31 cellular contexts compared by ENCODE assay signal in the genomic region with DNA sequence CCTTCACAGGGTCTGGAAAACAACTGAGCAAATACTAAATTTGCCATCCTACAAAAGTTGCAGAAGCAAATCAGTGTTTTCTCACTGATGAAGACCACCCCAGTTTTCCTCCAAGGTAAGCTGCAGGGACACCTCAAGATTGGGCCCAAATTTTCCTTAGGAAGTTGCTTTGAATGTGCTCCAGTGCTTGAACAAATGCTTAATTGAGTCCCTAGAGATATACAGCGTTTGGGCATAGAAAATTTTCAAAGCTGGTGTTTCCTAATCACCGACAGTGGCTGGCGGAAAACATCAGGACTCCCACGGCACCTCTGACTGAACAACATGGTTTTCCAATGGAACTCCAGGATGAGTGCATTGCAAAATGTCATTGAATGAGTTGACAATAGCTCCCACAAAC.
"Had no signal": no experiment of that assay in that cellular context is flagged by ENCODE, and none has a peak within 500 bp of the region (broad histone marks: within the 10 kb centered on the region; RNA-seq: fewer than 3 reads in every experiment).

No MANE protein-coding gene starts in this region.

- ATAC-seq: activated CD8-positive, alpha-beta T cell treated with anti-CD3 and anti-CD28 coated beads for 36 hours; activated naive CD4-positive, alpha-beta T cell treated with anti-CD3 and anti-CD28 coated beads, Interleukin-2, amount 50 U/mL, for 72 hours; activated T-cell treated with anti-CD3 and anti-CD28 coated beads, Interleukin-2, amount 50 U/mL, for 4 hours; activated T-cell treated with anti-CD3 and anti-CD28 coated beads, Interleukin-2, amount 50 U/mL, for 72 hours; activated T-helper 17 cell treated with anti-CD3 and anti-CD28 coated beads, Interleukin-2, amount 50 U/mL, for 72 hours; body of pancreas had no signal

- DNase-seq: activated B cell treated with CpG ODN at 0.5 μM for 24 hours; activated CD4-positive, alpha-beta memory T cell treated with anti-CD3 and anti-CD28 coated beads for 36 hours; activated CD4-positive, alpha-beta T cell treated with anti-CD3 and anti-CD28 coated beads for 4 hours; activated CD4-positive, alpha-beta T cell treated with anti-CD3 and anti-CD28 coated beads, Interleukin-2, amount 10 ng/mL, durations not matched to agents 24 days and 14 days; activated CD4-positive, alpha-beta T cell treated with anti-CD3 and anti-CD28 coated beads, Interleukin-2, amount 50 U/mL, for 1 hour; activated CD4-positive, alpha-beta T cell treated with anti-CD3 and anti-CD28 coated beads, Interleukin-2, amount 50 U/mL, for 4 hours; activated CD4-positive, CD25-positive, alpha-beta regulatory T cell treated with anti-CD3 and anti-CD28 coated beads, Interleukin-2, amount 50 U/mL, for 72 hours; activated CD8-positive, alpha-beta memory T cell treated with anti-CD3 and anti-CD28 coated beads, Interleukin-2, amount 50 U/mL, for 4 hours; activated CD8-positive, alpha-beta T cell treated with anti-CD3 and anti-CD28 coated beads for 36 hours; activated effector memory CD4-positive, alpha-beta T cell treated with anti-CD3 and anti-CD28 coated beads, Interleukin-2, amount 50 U/mL, for 16 hours; activated gamma-delta T cell treated with Interleukin-2 at 50 U/mL for 16 hours; activated naive CD4-positive, alpha-beta T cell; activated naive CD4-positive, alpha-beta T cell treated with anti-CD3 and anti-CD28 coated beads for 36 hours; activated naive CD4-positive, alpha-beta T cell treated with anti-CD3 and anti-CD28 coated beads, Interleukin-2, amount 50 U/mL, for 16 hours; activated naive CD8-positive, alpha-beta T cell treated with anti-CD3 and anti-CD28 coated beads for 36 hours; activated T-cell treated with anti-CD3 and anti-CD28 coated beads for 4 hours; activated T-cell treated with anti-CD3 and anti-CD28 coated beads, Interleukin-2, amount 50 U/mL, for 1 hour; activated T-cell treated with anti-CD3 and anti-CD28 coated beads, Interleukin-2, amount 50 U/mL, for 4 hours; activated T-cell treated with anti-CD3 and anti-CD28 coated beads, Interleukin-2, amount 50 U/mL, for 72 hours; adrenal gland; amniotic stem cell; aorta; body of pancreas; brain microvascular endothelial cell; central memory CD4-positive, alpha-beta T cell; T-helper 2 cell; T-helper 9 cell had no signal

- H3K27ac ChIP-seq: adrenal gland, body of pancreas, brain microvascular endothelial cell, breast epithelium, VCaP had no signal

- H3K27me3 ChIP-seq: brain microvascular endothelial cell had no signal

- H3K36me3 ChIP-seq: adrenal gland, brain microvascular endothelial cell, breast epithelium had no signal

- H3K4me3 ChIP-seq: adrenal gland, body of pancreas, breast epithelium had no signal

- H3K4me1 ChIP-seq: adrenal gland, breast epithelium had no signal

- H3K9me3 ChIP-seq: adrenal gland, body of pancreas, breast epithelium had no signal
